In genomic region chr5:172007795-172008465, GRCh38 we compare ENCODE assay signal across 9 cellular contexts. TPM values are rescaled to one million over a fixed set of nuclear protein-coding genes. Genes with fewer than 3 reads are reported as not detected.
A peak's percentile ranks its signal among the peaks of the same experiment; 100 is the strongest.
DNase-seq lines count a peak whose midpoint lies in the region; ATAC-seq and TF ChIP-seq lines count a peak whose summit lies in the region.
"Had no signal": no experiment of that assay in that cellular context is flagged by ENCODE, and none has a peak within 500 bp of the region (broad histone marks: within the 10 kb centered on the region; RNA-seq: fewer than 3 reads in every experiment).

No MANE protein-coding gene starts in this region.

- TF ChIP-seq CTCF in fibroblast of lung (conservative IDR thresholded peaks at IDR 0.05 in 1 of 2, IDR thresholded peaks at IDR 0.05 in 1 of 2; ENCODE audit: low read depth in 1 of 2, low read length in 2 of 2) (no peak), retinal pigment epithelial cell (conservative IDR thresholded peaks at IDR 0.05; ENCODE audit: low read depth, low read length) (no peak)

- peaks cover 3% of the 10 kb centered on the region for H3K4me1 ChIP-seq in fibroblast of lung (ENCODE audit: control insufficient read depth, extremely low read depth, insufficient read depth, low read length)

- no peak overlapping the region for H2AFZ ChIP-seq in fibroblast of lung (ENCODE audit: low read length)

- peaks cover 2% of the 10 kb centered on the region for H4K20me1 ChIP-seq in fibroblast of lung (ENCODE audit: control insufficient read depth, extremely low read depth, insufficient read depth, low read length)

- peak overlapping the region; percentile 100 for H3K4me2 ChIP-seq in fibroblast of lung (ENCODE audit: extremely low read depth, insufficient read depth, low read length)

- no peaks in the 10 kb centered on the region for H3K9me3 ChIP-seq in fibroblast of lung (ENCODE audit: control insufficient read depth, insufficient read depth, low read depth, low read length)

- no peak for ATAC-seq in GM18867 (IDR thresholded peaks at IDR 0.05; ENCODE audit: unreplicated experiment)

- H3K4me3 ChIP-seq in GM08714 (ENCODE audit: low read length) (peak overlapping the region; percentile 90), fibroblast of lung (replicated peaks in 1 of 4; ENCODE audit: control extremely low read depth in 1 of 4, insufficient read depth in 1 of 4, low read depth in 3 of 4, low read length in 4 of 4) (peak overlapping the region; percentile 69 to 98 (median 92)), retinal pigment epithelial cell (ENCODE audit: low read length) (peak overlapping the region; percentile 95)

- H3K79me2 ChIP-seq in fibroblast of lung (ENCODE audit: control insufficient read depth, insufficient read depth, low read length), result peaks cover 38% of the 10 kb centered on the region

- DNase-seq in RPMI7951 (ENCODE audit: low read depth), result peak; percentile 72
- DNase-seq in fibroblast of lung (ENCODE audit: low read depth in 2 of 2), result peak; percentile 23 to 92
- DNase-seq in retinal pigment epithelial cell (ENCODE audit: low read depth), result no peak
- no peak for DNase-seq in hippocampal formation (lab: John Stamatoyannopoulos, UW)
- DNase-seq in NCI-H2107 (lab: John Stamatoyannopoulos, UW), result no peak
- no peak for DNase-seq in cerebellum (ENCODE audit: low spot score)
- DNase-seq: NCI-H1417 treated with DMSO at 0.1 percent for 48 hours had no signal

- no peak overlapping the region for H3K9ac ChIP-seq in fibroblast of lung (ENCODE audit: insufficient read depth, low read length)

- H3K27me3 ChIP-seq in fibroblast of lung (ENCODE audit: control insufficient read depth, insufficient read depth, low read length), result no peaks in the 10 kb centered on the region

- peak overlapping the region; percentile 98 for H3K27ac ChIP-seq in fibroblast of lung (ENCODE audit: insufficient read depth, low read length)

- no peaks in the 10 kb centered on the region for H3K36me3 ChIP-seq in fibroblast of lung (ENCODE audit: control insufficient read depth, insufficient read depth, low read length)

RNA-seq across cellular contexts. Expression of gene FBXW11, which starts 1.5 kb away (rescaled TPM):
- total RNA-seq in RPMI7951 (2014; rRNA removed; shearing (Covaris generic)), result 45.3 and 58.3 TPM in 2 replicates
- total RNA-seq in fibroblast of lung (96.3 and 113 TPM in 2 replicates), cerebellum (91.2 TPM)
- 42.7 and 52.6 TPM in 2 replicates for polyA plus RNA-seq in fibroblast of lung
- 32.8 and 33.3 TPM in 2 replicates for polyA plus RNA-seq in fibroblast of lung (2012)
- polyA minus RNA-seq in fibroblast of lung (ENCODE audit: low replicate concordance), result 109 and 130 TPM in 2 replicates

Comparison
In these comparisons a context has a peak if more than half of its experiments do, and no peak if none do; other contexts are left out.
1. DNase-seq: peak in RPMI7951 (single experiment) and fibroblast of lung (2 of 2); none in retinal pigment epithelial cell (single experiment), hippocampal formation (0 of 2), NCI-H2107 (single experiment) and cerebellum (single experiment).
2. Peak in every context shown above with its lines, with median percentiles within 50 percentile points of each other: H3K4me3 ChIP-seq.